12 cellular contexts compared by ENCODE assay signal in the genomic region with DNA sequence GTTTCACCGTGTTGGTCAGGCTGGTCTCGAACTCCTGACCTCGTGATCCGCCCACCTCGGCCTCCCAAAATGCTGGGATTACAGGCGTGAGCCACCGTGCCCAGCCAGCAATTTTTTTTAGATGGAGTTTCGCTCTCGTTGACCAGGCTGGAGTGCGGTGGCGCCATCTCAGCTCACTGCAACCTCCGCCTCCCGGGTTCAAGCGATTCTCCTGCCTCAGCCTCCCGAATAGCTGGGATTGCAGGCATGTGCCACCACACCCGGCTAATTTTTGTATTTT. TPM values are rescaled to one million over a fixed set of nuclear protein-coding genes. Genes with fewer than 3 reads are reported as not detected.
A peak's percentile ranks its signal among the peaks of the same experiment; 100 is the strongest.
DNase-seq lines count a peak whose midpoint lies in the region; ATAC-seq and TF ChIP-seq lines count a peak whose summit lies in the region.
"Not testable (repeated sequence)": the region's sequence is repeated elsewhere in the genome, so short reads cannot be mapped to it uniquely, and the experiment has no call there.
"Had no signal": no experiment of that assay in that cellular context is flagged by ENCODE, and none has a peak within 500 bp of the region (broad histone marks: within the 10 kb centered on the region; RNA-seq: fewer than 3 reads in every experiment).

No MANE protein-coding gene starts in this region.

- not testable (repeated sequence) for H3K27me3 Mint-ChIP-seq in CD4-positive, CD25-positive, alpha-beta regulatory T cell; T-helper 17 cell; activated T-cell treated with anti-CD3 and anti-CD28 coated beads, Interleukin-2, amount 50 U/mL, for 72 hours (ENCODE audit: low read depth); neural progenitor cell (ENCODE audit: insufficient read depth, low read depth)

- H3K4me3 ChIP-seq in CD4-positive, CD25-positive, alpha-beta regulatory T cell (ENCODE audit: low read depth, low read length); hepatocyte; neural progenitor cell: not testable (repeated sequence)
- H3K4me3 ChIP-seq in HUES48 (ENCODE audit: low read depth, low read length): peak overlapping the region; percentile 99; the same call in 1 of the 2 replicates
- H3K4me3 ChIP-seq in astrocyte of the spinal cord (ENCODE audit: low read depth, low read length): peak overlapping the region; percentile 92

- not testable (repeated sequence) for DNase-seq in CD4-positive, CD25-positive, alpha-beta regulatory T cell; T-helper 17 cell; activated T-cell treated with anti-CD3 and anti-CD28 coated beads, Interleukin-2, amount 50 U/mL, for 72 hours; astrocyte of the spinal cord (ENCODE audit: low read depth, low spot score); hepatocyte (ENCODE audit: low spot score); neural progenitor cell (ENCODE audit: low spot score)

- H2AFZ ChIP-seq in hepatocyte; neural progenitor cell (replicated peaks): not testable (repeated sequence)

- H3K27me3 ChIP-seq in CD4-positive, CD25-positive, alpha-beta regulatory T cell (ENCODE audit: control insufficient read depth, insufficient read depth, low read length); HUES48 (ENCODE audit: control insufficient read depth, insufficient read depth, low read length); hepatocyte; neural progenitor cell: not testable (repeated sequence)

- H3K27ac ChIP-seq in CD4-positive, CD25-positive, alpha-beta regulatory T cell (ENCODE audit: insufficient read depth, low read length, poor library complexity, severe bottlenecking); HUES48 (ENCODE audit: low read depth, low read length); hepatocyte; neural progenitor cell: not testable (repeated sequence)

- in situ Hi-C loops in astrocyte of the spinal cord (cut with HindIII; ENCODE audit: low sequenced_read_pairs): not testable (repeated sequence)

- H3K79me2 ChIP-seq in hepatocyte: peaks cover 54% of the 10 kb centered on the region
- H3K79me2 ChIP-seq in neural progenitor cell (ENCODE audit: low read depth): peaks cover 65% of the 10 kb centered on the region

- H3K9me3 Mint-ChIP-seq in CD4-positive, CD25-positive, alpha-beta regulatory T cell; activated T-cell treated with anti-CD3 and anti-CD28 coated beads, Interleukin-2, amount 50 U/mL, for 72 hours; neural progenitor cell: not testable (repeated sequence)

- not testable (repeated sequence) for H3K27ac Mint-ChIP-seq in CD4-positive, CD25-positive, alpha-beta regulatory T cell; T-helper 17 cell; neural progenitor cell
- H3K27ac Mint-ChIP-seq in activated T-cell treated with anti-CD3 and anti-CD28 coated beads, Interleukin-2, amount 50 U/mL, for 72 hours: peak overlapping the region; percentile 84

- peaks cover 13% of the 10 kb centered on the region for H4K20me1 ChIP-seq in hepatocyte (ENCODE audit: insufficient read depth, poor library complexity, severe bottlenecking)
- peaks cover 41% of the 10 kb centered on the region for H4K20me1 ChIP-seq in neural progenitor cell (ENCODE audit: low read depth)

- peak overlapping the region; percentile 78 to 97 (median 91) for H3K4me3 Mint-ChIP-seq in CD4-positive, CD25-positive, alpha-beta regulatory T cell
- H3K4me3 Mint-ChIP-seq in T-helper 17 cell: peak overlapping the region; percentile 98
- H3K4me3 Mint-ChIP-seq in activated T-cell treated with anti-CD3 and anti-CD28 coated beads, Interleukin-2, amount 50 U/mL, for 72 hours: peak overlapping the region; percentile 99
- H3K4me3 Mint-ChIP-seq in neural progenitor cell: peak overlapping the region; percentile 97

- peak overlapping the region; percentile 86 for H3K4me2 ChIP-seq in hepatocyte
- not testable (repeated sequence) for H3K4me2 ChIP-seq in neural progenitor cell

- peaks cover 5 to 44% (median 28%) of the 10 kb centered on the region in 4 donors for H3K4me1 Mint-ChIP-seq in CD4-positive, CD25-positive, alpha-beta regulatory T cell
- H3K4me1 Mint-ChIP-seq in T-helper 17 cell (peaks cover 23% of the 10 kb centered on the region), neural progenitor cell (peaks cover 28% of the 10 kb centered on the region)
- H3K4me1 Mint-ChIP-seq in activated T-cell treated with anti-CD3 and anti-CD28 coated beads, Interleukin-2, amount 50 U/mL, for 72 hours (ENCODE audit: low read depth): peaks cover 40% of the 10 kb centered on the region

- peaks cover 56% of the 10 kb centered on the region for H3F3A ChIP-seq in neural progenitor cell (ENCODE audit: low read depth)

- WGBS in hepatocyte (ENCODE audit: low lambda C conversion rate, missing lambda C conversion rate): 99% methylated on average over 16 of the region's 16 CpGs

- H3K36me3 Mint-ChIP-seq in CD4-positive, CD25-positive, alpha-beta regulatory T cell; T-helper 17 cell (ENCODE audit: low read depth); neural progenitor cell: not testable (repeated sequence)
- peaks cover 9 to 27% of the 10 kb centered on the region in 2 donors for H3K36me3 Mint-ChIP-seq in activated T-cell treated with anti-CD3 and anti-CD28 coated beads, Interleukin-2, amount 50 U/mL, for 72 hours (ENCODE audit: insufficient read depth in 2 of 2)

- H3K9me3 ChIP-seq in CD4-positive, CD25-positive, alpha-beta regulatory T cell (ENCODE audit: control insufficient read depth in 2 of 2, low read length in 2 of 2); HUES48 (ENCODE audit: control insufficient read depth, insufficient read depth, low read length); T-helper 17 cell (ENCODE audit: control insufficient read depth, low read length, poor library complexity, severe bottlenecking); hepatocyte (ENCODE audit: low read depth); neural progenitor cell (ENCODE audit: low read depth): not testable (repeated sequence)

- TF ChIP-seq CTCF in astrocyte of the spinal cord (IDR thresholded peaks at IDR 0.05; ENCODE audit: low read depth, low read length); hepatocyte (IDR thresholded peaks at IDR 0.05; ENCODE audit: poor library complexity); neural progenitor cell (IDR thresholded peaks at IDR 0.05): not testable (repeated sequence)

- not testable (repeated sequence) for H3K9ac ChIP-seq in HUES48 (ENCODE audit: low read depth, low read length); neural progenitor cell

- ATAC-seq in CD4-positive, CD25-positive, alpha-beta regulatory T cell (ENCODE audit: low read depth in 2 of 2); T-helper 17 cell; activated T-cell treated with anti-CD3 and anti-CD28 coated beads, Interleukin-2, amount 50 U/mL, for 72 hours (replicated peaks in 1 of 2): not testable (repeated sequence)

- peaks cover 16% of the 10 kb centered on the region for H3K4me1 ChIP-seq in CD4-positive, CD25-positive, alpha-beta regulatory T cell (ENCODE audit: control insufficient read depth, insufficient read depth, low read length, poor library complexity, severe bottlenecking)
- H3K4me1 ChIP-seq in HUES48 (ENCODE audit: control insufficient read depth, insufficient read depth, low read length); hepatocyte (ENCODE audit: insufficient read depth): not testable (repeated sequence)
- peaks cover 15% of the 10 kb centered on the region for H3K4me1 ChIP-seq in neural progenitor cell

- not testable (repeated sequence) for H3K36me3 ChIP-seq in CD4-positive, CD25-positive, alpha-beta regulatory T cell (ENCODE audit: control insufficient read depth, insufficient read depth, low read length); hepatocyte (replicated peaks; ENCODE audit: insufficient read depth, low read depth); neural progenitor cell
- H3K36me3 ChIP-seq in HUES48 (ENCODE audit: control insufficient read depth, insufficient read depth, low read length): peaks cover 20% of the 10 kb centered on the region

- not testable (repeated sequence) for H3K9me2 ChIP-seq in hepatocyte (replicated peaks; ENCODE audit: insufficient read depth)

RNA-seq across cellular contexts. Expression of a gene that starts 2.0 kb away (rescaled TPM):
- total RNA-seq in CD4-positive, CD25-positive, alpha-beta regulatory T cell: 59.6 TPM
- 10 to 100 TPM; 27.7 to 43.3 (median 34.0) TPM for polyA plus RNA-seq in CD4-positive, CD25-positive, alpha-beta regulatory T cell
- total RNA-seq in T-helper 17 cell: 10 to 100 TPM; 58.2 to 61.6 TPM
- total RNA-seq in activated T-cell treated with anti-CD3 and anti-CD28 coated beads, Interleukin-2, amount 50 U/mL, for 72 hours: 100 to 1,000 TPM; 284 to 325 TPM
- 66.1 and 69.0 TPM in 2 replicates for total RNA-seq in hepatocyte
- 38.7 and 42.7 TPM in 2 replicates for polyA plus RNA-seq in hepatocyte
- 72.5 and 109 TPM in 2 replicates for total RNA-seq in neural progenitor cell (ENCODE audit: low replicate concordance)

RNA-seq across cellular contexts. Expression of a gene that starts 15.7 kb away (rescaled TPM):
- 0.15 TPM for total RNA-seq in CD4-positive, CD25-positive, alpha-beta regulatory T cell
- not detected for polyA plus RNA-seq in CD4-positive, CD25-positive, alpha-beta regulatory T cell
- total RNA-seq in T-helper 17 cell: under 1 TPM in 1 of 2 donors, not detected in 1; 0.17 TPM
- total RNA-seq in activated T-cell treated with anti-CD3 and anti-CD28 coated beads, Interleukin-2, amount 50 U/mL, for 72 hours: not detected
- total RNA-seq in hepatocyte: 0.20 and 0.80 TPM in 2 replicates
- 0.56 and 1.4 TPM in 2 replicates for polyA plus RNA-seq in hepatocyte
- total RNA-seq in neural progenitor cell (ENCODE audit: low replicate concordance): 1.3 and 4.2 TPM in 2 replicates
- total RNA-seq: aorta, G401, left lung, Right ventricle myocardium inferior had no signal
- polyA plus RNA-seq: small intestine had no signal

RNA-seq across cellular contexts. Expression of a gene that starts 45.7 kb away (rescaled TPM):
- 24.3 TPM for total RNA-seq in CD4-positive, CD25-positive, alpha-beta regulatory T cell
- polyA plus RNA-seq in CD4-positive, CD25-positive, alpha-beta regulatory T cell: 10 to 100 TPM; 21.3 to 29.1 (median 22.8) TPM
- total RNA-seq in T-helper 17 cell (10 to 100 TPM; 15.0 to 22.7 TPM), hepatocyte (24.0 and 26.1 TPM in 2 replicates), neural progenitor cell (ENCODE audit: low replicate concordance) (30.4 and 51.3 TPM in 2 replicates)
- total RNA-seq in activated T-cell treated with anti-CD3 and anti-CD28 coated beads, Interleukin-2, amount 50 U/mL, for 72 hours: 10 to 100 TPM; 20.6 to 23.9 TPM
- polyA plus RNA-seq in hepatocyte: 15.4 and 22.2 TPM in 2 replicates
